ENCODE assay signal across 9 cellular contexts in genomic region chr7:88401009-88401623, GRCh38.
DNase-seq lines count a peak whose midpoint lies in the region; ATAC-seq, FAIRE-seq and TF ChIP-seq lines count a peak whose summit lies in the region.
"Had no signal": no experiment of that assay in that cellular context is flagged by ENCODE, and none has a peak within 500 bp of the region (broad histone marks: within the 10 kb centered on the region; RNA-seq: fewer than 3 reads in every experiment).

No MANE protein-coding gene starts in this region.

- peaks cover 3% of the 10 kb centered on the region for H3K36me3 Mint-ChIP-seq in glutamatergic neuron (ENCODE audit: unreplicated experiment)

- H3K27ac ChIP-seq in OCI-LY1 (ENCODE audit: low read depth, low read length, poor library complexity, severe bottlenecking): no peak overlapping the region
- H3K27ac ChIP-seq in gastrocnemius medialis: no peak overlapping the region
- H3K27ac ChIP-seq: epithelial cell of prostate had no signal

- H3K27me3 ChIP-seq in BJ (ENCODE audit: control insufficient read depth, insufficient read depth, low read length): no peaks in the 10 kb centered on the region
- H3K27me3 ChIP-seq in OCI-LY1 (ENCODE audit: insufficient read depth, low read length): no peaks in the 10 kb centered on the region
- no peaks in the 10 kb centered on the region for H3K27me3 ChIP-seq in gastrocnemius medialis

- peak; percentile 69 for ATAC-seq in HG03025 (IDR thresholded peaks at IDR 0.05; ENCODE audit: low FRiP score, unreplicated experiment)
- ATAC-seq in gastrocnemius medialis: no peak

- H3K9ac ChIP-seq in OCI-LY1 (ENCODE audit: low read length): no peak overlapping the region

- no peaks in the 10 kb centered on the region for H4K20me1 ChIP-seq in OCI-LY1 (ENCODE audit: insufficient read depth, low read length)

- H3K4me1 Mint-ChIP-seq in glutamatergic neuron (ENCODE audit: low read depth, unreplicated experiment): no peaks in the 10 kb centered on the region

- H3K79me2 ChIP-seq in OCI-LY1 (ENCODE audit: insufficient read depth, low read length): no peaks in the 10 kb centered on the region

- H3K27me3 Mint-ChIP-seq in glutamatergic neuron (ENCODE audit: unreplicated experiment): peaks cover 2% of the 10 kb centered on the region

- no peak overlapping the region for H2AFZ ChIP-seq in OCI-LY1 (ENCODE audit: low read length)

- no peaks in the 10 kb centered on the region for H3K9me2 ChIP-seq in OCI-LY1 (ENCODE audit: low read depth, low read length)

- H3K4me3 Mint-ChIP-seq in glutamatergic neuron (ENCODE audit: unreplicated experiment): no peak overlapping the region

- 0 out of 2 replicates have a peak, but pooled peaks have one; percentile 11 for TF ChIP-seq CTCF in BJ (IDR thresholded peaks at IDR 0.05; ENCODE audit: insufficient read depth, low read depth, low read length)
- TF ChIP-seq CTCF in OCI-LY1 (IDR thresholded peaks at IDR 0.05; ENCODE audit: low read length): peak; percentile 94
- peak; percentile 71 for TF ChIP-seq CTCF in glutamatergic neuron (IDR thresholded peaks at IDR 0.05; ENCODE audit: partially characterized antibody, unreplicated experiment)
- no peak for TF ChIP-seq CTCF in gastrocnemius medialis (IDR thresholded peaks at IDR 0.05 in 4 of 5, conservative IDR thresholded peaks at IDR 0.05 in 1 of 5)

- H3K4me3 ChIP-seq in BJ (ENCODE audit: low read depth, low read length) (no peak overlapping the region), OCI-LY1 (ENCODE audit: low read depth, low read length, poor library complexity, severe bottlenecking) (no peak overlapping the region), gastrocnemius medialis (no peak overlapping the region)

- H3K4me1 ChIP-seq in OCI-LY1 (ENCODE audit: insufficient read depth, low read length, severe bottlenecking) (no peaks in the 10 kb centered on the region), gastrocnemius medialis (no peaks in the 10 kb centered on the region)

- no peak overlapping the region for H3K4me2 ChIP-seq in OCI-LY1 (ENCODE audit: low read length)

- no peaks in the 10 kb centered on the region for H3K9me3 Mint-ChIP-seq in glutamatergic neuron (ENCODE audit: unreplicated experiment)

- POLR2A ChIA-PET in BJ (lab: Charles Lee): no interaction called here

- peak; percentile 73 for FAIRE-seq in GM18507 (lab: Jason Lieb, UNC)

- no peak for DNase-seq in BJ (ENCODE audit: low read depth)
- no peak for DNase-seq in GM18507 (ENCODE audit: extremely low spot score, insufficient read length, low read depth)
- no peak for DNase-seq in glutamatergic neuron
- no peak for DNase-seq in gastrocnemius medialis
- no peak for DNase-seq in glomerular visceral epithelial cell (ENCODE audit: extremely low spot score)
- no peak for DNase-seq in hippocampal formation (lab: John Stamatoyannopoulos, UW)

- in situ Hi-C loops in gastrocnemius medialis (cut with MboI; ENCODE audit: low sequenced_read_pairs in 4 of 4): no loop called here

- H3K9me3 ChIP-seq in OCI-LY1 (ENCODE audit: low read length): no peaks in the 10 kb centered on the region
- no peaks in the 10 kb centered on the region for H3K9me3 ChIP-seq in gastrocnemius medialis

- intact Hi-C loops in gastrocnemius medialis (cut with DNase I; ENCODE audit: low total_unique reads): no loop called here

- H3K27ac Mint-ChIP-seq in glutamatergic neuron (ENCODE audit: unreplicated experiment): no peak overlapping the region

- H3K36me3 ChIP-seq in BJ (ENCODE audit: control insufficient read depth, insufficient read depth, low read length): no peaks in the 10 kb centered on the region
- no peaks in the 10 kb centered on the region for H3K36me3 ChIP-seq in OCI-LY1 (ENCODE audit: insufficient read depth, low read length)
- H3K36me3 ChIP-seq in gastrocnemius medialis: no peaks in the 10 kb centered on the region

- CTCF ChIA-PET in BJ (lab: Yijun Ruan, JAX): no interaction called here

- H3F3A ChIP-seq in OCI-LY1 (ENCODE audit: insufficient read depth, low read length): no peaks in the 10 kb centered on the region

- no peak for TF ChIP-seq POLR2A in gastrocnemius medialis (IDR thresholded peaks at IDR 0.05)

Comparison
In these comparisons a context has a peak if more than half of its experiments do, and no peak if none do; other contexts are left out.
1. CTCF ChIP-seq: peak in BJ (single experiment), OCI-LY1 (single experiment) and glutamatergic neuron (single experiment); none in gastrocnemius medialis (0 of 5).